In genomic region chr6:139334791-139335446, GRCh38 we compare ENCODE assay signal across 11 cellular contexts. TPM values are rescaled to one million over a fixed set of nuclear protein-coding genes. Genes with fewer than 3 reads are reported as not detected.
DNase-seq lines count a peak whose midpoint lies in the region; TF ChIP-seq lines count a peak whose summit lies in the region.
"Had no signal": no experiment of that assay in that cellular context is flagged by ENCODE, and none has a peak within 500 bp of the region (broad histone marks: within the 10 kb centered on the region; RNA-seq: fewer than 3 reads in every experiment).

No MANE protein-coding gene starts in this region.

- H3K14ac ChIP-seq in trophoblast cell (ENCODE audit: low read length), result no peak overlapping the region

- no TSS peak for BruUV-seq in Caco-2 (replicated peaks; lab: Mats Ljungman, UMichigan)

- intact Hi-C loops in CD14-positive monocyte (cut with micrococcal nuclease) (loop anchor here (5.0 to 10.0 kb wide), 2 partner anchors 43 to 710 kb away; partner anchors contain the start of gene TXLNB (in 2 of the 2)), Caco-2 (cut with micrococcal nuclease; ENCODE audit: unreplicated experiment) (no loop called here)

- CTCF ChIA-PET in Caco-2 (lab: Charles Lee), result interaction anchor here (0.6 kb wide), 1 partner anchor 1219 kb away, joined by 3 read pairs; no protein-coding TSS in a partner anchor

- no peak overlapping the region for H4K8ac ChIP-seq in trophoblast cell (ENCODE audit: low read depth, low read length)

- H2BK120ac ChIP-seq in trophoblast cell (ENCODE audit: insufficient read depth, low read length, poor library complexity), result no peak overlapping the region

- no peak overlapping the region for H3K18ac ChIP-seq in trophoblast cell (ENCODE audit: low read length)

- no peak overlapping the region for H4K91ac ChIP-seq in trophoblast cell (ENCODE audit: low read depth, low read length)

- H3K36me3 ChIP-seq in trophoblast cell (ENCODE audit: control insufficient read depth in 1 of 2, insufficient read depth in 2 of 2, low read length in 2 of 2) (no peaks in the 10 kb centered on the region), Caco-2 (ENCODE audit: control insufficient read depth, insufficient read depth, low read length) (no peaks in the 10 kb centered on the region)
- H3K36me3 ChIP-seq: upper lobe of left lung had no signal

- H3K4me3 ChIP-seq in fibroblast of mammary gland (ENCODE audit: control insufficient read depth, low read depth, low read length), result no peak overlapping the region
- H3K4me3 ChIP-seq in trophoblast cell (ENCODE audit: low read depth, low read length), result no peak overlapping the region
- H3K4me3 ChIP-seq in Caco-2 (ENCODE audit: low read depth, low read length), result no peak overlapping the region
- H3K4me3 ChIP-seq: upper lobe of left lung had no signal

- no peak overlapping the region for H3K9ac ChIP-seq in trophoblast cell (ENCODE audit: low read length)

- H3K27ac Mint-ChIP-seq in CD14-positive monocyte (peak overlapping the region; percentile 92 to 99 (median 97)), Caco-2 (ENCODE audit: unreplicated experiment) (no peak overlapping the region)
- H3K27ac Mint-ChIP-seq in activated T-cell treated with anti-CD3 and anti-CD28 coated beads, Interleukin-2, amount 50 U/mL, for 24 hours, result no peak overlapping the region
- H3K27ac Mint-ChIP-seq: endodermal cell had no signal

- H3K9me3 Mint-ChIP-seq in CD14-positive monocyte, result peaks cover 0 to 3% (median 0%) of the 10 kb centered on the region in 7 donors
- no peaks in the 10 kb centered on the region for H3K9me3 Mint-ChIP-seq in Caco-2 (ENCODE audit: unreplicated experiment)
- H3K9me3 Mint-ChIP-seq in activated T-cell treated with anti-CD3 and anti-CD28 coated beads, Interleukin-2, amount 50 U/mL, for 24 hours, result no peaks in the 10 kb centered on the region
- H3K9me3 Mint-ChIP-seq: endodermal cell had no signal

- no peaks in the 10 kb centered on the region for H3K9me3 ChIP-seq in trophoblast cell (ENCODE audit: insufficient read depth, low read depth, low read length)
- no peaks in the 10 kb centered on the region for H3K9me3 ChIP-seq in Caco-2
- H3K9me3 ChIP-seq: upper lobe of left lung had no signal

- H3K4me2 ChIP-seq in trophoblast cell (ENCODE audit: low read length), result no peak overlapping the region

- WGBS in trophoblast cell (ENCODE audit: extremely low coverage, insufficient coverage, insufficient read length), result no CpG with 5 or more reads among the region's 5 CpGs

- POLR2A ChIA-PET in Caco-2 (lab: Charles Lee), result no interaction called here

- H3K27ac ChIP-seq in trophoblast cell (ENCODE audit: low read depth, low read length), result no peak overlapping the region

- H3K4me3 Mint-ChIP-seq in CD14-positive monocyte (no peak overlapping the region), Caco-2 (ENCODE audit: unreplicated experiment) (no peak overlapping the region)
- no peak overlapping the region for H3K4me3 Mint-ChIP-seq in activated T-cell treated with anti-CD3 and anti-CD28 coated beads, Interleukin-2, amount 50 U/mL, for 24 hours
- H3K4me3 Mint-ChIP-seq: endodermal cell had no signal

- H3K4ac ChIP-seq in trophoblast cell (ENCODE audit: low read depth, low read length), result no peak overlapping the region

- H3K4me1 Mint-ChIP-seq in CD14-positive monocyte (peaks cover 63% of the 10 kb centered on the region), Caco-2 (ENCODE audit: low read depth, unreplicated experiment) (no peaks in the 10 kb centered on the region)
- H3K4me1 Mint-ChIP-seq in activated T-cell treated with anti-CD3 and anti-CD28 coated beads, Interleukin-2, amount 50 U/mL, for 24 hours (ENCODE audit: low read depth), result peaks cover 17% of the 10 kb centered on the region
- H3K4me1 Mint-ChIP-seq: endodermal cell had no signal

- H2BK5ac ChIP-seq in trophoblast cell (ENCODE audit: low read depth, low read length, poor library complexity), result no peak overlapping the region

- no peaks in the 10 kb centered on the region for H3K27me3 ChIP-seq in trophoblast cell (ENCODE audit: insufficient read depth, low read length)
- no peaks in the 10 kb centered on the region for H3K27me3 ChIP-seq in Caco-2 (replicated peaks; ENCODE audit: control insufficient read depth, insufficient read depth, low read length)
- H3K27me3 ChIP-seq: upper lobe of left lung had no signal

- H3K27me3 Mint-ChIP-seq in CD14-positive monocyte (ENCODE audit: low read depth in 3 of 3) (peaks cover 0 to 2% (median 0%) of the 10 kb centered on the region in 3 donors), Caco-2 (ENCODE audit: insufficient read depth, unreplicated experiment) (peaks cover 5% of the 10 kb centered on the region)
- H3K27me3 Mint-ChIP-seq in activated T-cell treated with anti-CD3 and anti-CD28 coated beads, Interleukin-2, amount 50 U/mL, for 24 hours, result no peaks in the 10 kb centered on the region

- no peak overlapping the region for H2BK12ac ChIP-seq in trophoblast cell (ENCODE audit: low read length)

- no peak overlapping the region for H2AFZ ChIP-seq in trophoblast cell (ENCODE audit: insufficient read depth, low read length, poor library complexity)

- H3K79me1 ChIP-seq in trophoblast cell (ENCODE audit: low read length), result no peaks in the 10 kb centered on the region

- H2AK5ac ChIP-seq in trophoblast cell (ENCODE audit: low read length), result no peak overlapping the region

- no peak overlapping the region for H3K23ac ChIP-seq in trophoblast cell (ENCODE audit: low read length)

- H4K12ac ChIP-seq in trophoblast cell (ENCODE audit: low read depth, low read length), result no peak overlapping the region

- H3K4me1 ChIP-seq in trophoblast cell (ENCODE audit: control insufficient read depth in 1 of 2, insufficient read depth in 2 of 2, low read length in 2 of 2) (no peaks in the 10 kb centered on the region), Caco-2 (no peaks in the 10 kb centered on the region)

- no peak for DNase-seq in CD14-positive monocyte (ENCODE audit: low spot score)
- peak; percentile 78 for DNase-seq in RPMI7951 (ENCODE audit: low read depth)
- DNase-seq in fibroblast of mammary gland (ENCODE audit: low read depth), result peak; percentile 96
- peak; percentile 56 to 92 for DNase-seq in trophoblast cell
- DNase-seq in Caco-2, result no peak
- DNase-seq in SW480 (ENCODE audit: low spot score), result no peak
- no peak for DNase-seq in NCI-H345 (lab: John Stamatoyannopoulos, UW)
- DNase-seq in activated T-cell treated with anti-CD3 and anti-CD28 coated beads, Interleukin-2, amount 50 U/mL, for 24 hours, result no peak
- DNase-seq: endodermal cell, retina, upper lobe of left lung had no signal

- TF ChIP-seq CTCF in CD14-positive monocyte (IDR thresholded peaks at IDR 0.05) (no peak), fibroblast of mammary gland (conservative IDR thresholded peaks at IDR 0.05; ENCODE audit: control insufficient read depth, insufficient read depth, low read depth, low read length) (no peak), Caco-2 (IDR thresholded peaks at IDR 0.05; ENCODE audit: insufficient read depth in 1 of 2, low read depth in 1 of 2, low read length in 1 of 2, severe bottlenecking in 1 of 2, unreplicated experiment in 1 of 2) (no peak)

- H3K36me3 Mint-ChIP-seq in CD14-positive monocyte (peaks cover 3% of the 10 kb centered on the region in 2 donors), Caco-2 (ENCODE audit: insufficient read depth, unreplicated experiment) (no peaks in the 10 kb centered on the region)
- H3K36me3 Mint-ChIP-seq in activated T-cell treated with anti-CD3 and anti-CD28 coated beads, Interleukin-2, amount 50 U/mL, for 24 hours (ENCODE audit: low read depth), result no peaks in the 10 kb centered on the region

- no peaks in the 10 kb centered on the region for H3K79me2 ChIP-seq in trophoblast cell (ENCODE audit: control insufficient read depth, insufficient read depth, low read length, poor library complexity)

RNA-seq across cellular contexts. Expression of gene CITED2, which starts 39.5 kb away (rescaled TPM):
- polyA plus RNA-seq in CD14-positive monocyte, result 10 to 100 TPM; 22.9 to 43.9 TPM
- 40.0 and 47.6 TPM in 2 replicates for total RNA-seq in RPMI7951 (2014; rRNA removed; shearing (Covaris generic))
- polyA plus RNA-seq in trophoblast cell (2013), result 250 and 268 TPM in 2 replicates
- 78.0 and 78.6 TPM in 2 replicates for total RNA-seq in Caco-2 (2022)

RNA-seq across cellular contexts. Expression of gene TXLNB, which starts 43.1 kb away (rescaled TPM):
- under 1 TPM; 0.04 to 0.14 TPM for polyA plus RNA-seq in CD14-positive monocyte
- total RNA-seq in RPMI7951 (2014; rRNA removed; shearing (Covaris generic)), result 0.98 and 1.1 TPM in 2 replicates
- 0.03 TPM in 2 replicates for polyA plus RNA-seq in trophoblast cell (2013)
- total RNA-seq in Caco-2 (2022), result not detected in 2 replicates
- total RNA-seq: endodermal cell had no signal

Comparison
In these comparisons a context has a peak if more than half of its experiments do, and no peak if none do; other contexts are left out.
1. DNase-seq: peak in RPMI7951 (single experiment), fibroblast of mammary gland (single experiment) and trophoblast cell (2 of 2); none in CD14-positive monocyte (single experiment), Caco-2 (0 of 2), SW480 (single experiment), NCI-H345 (single experiment) and activated T-cell treated with anti-CD3 and anti-CD28 coated beads, Interleukin-2, amount 50 U/mL, for 24 hours (single experiment).
2. H3K27ac Mint-ChIP-seq: peak in CD14-positive monocyte (7 of 7); none in Caco-2 (single experiment) and activated T-cell treated with anti-CD3 and anti-CD28 coated beads, Interleukin-2, amount 50 U/mL, for 24 hours (single experiment).